ENCODE assay signal across 27 cellular contexts in genomic region chr10:127863231-127863825, GRCh38. TPM values are rescaled to one million over a fixed set of nuclear protein-coding genes. Genes with fewer than 3 reads are reported as not detected.
DNase-seq lines count a peak whose midpoint lies in the region; ATAC-seq, FAIRE-seq and TF ChIP-seq lines count a peak whose summit lies in the region.
"Had no signal": no experiment of that assay in that cellular context is flagged by ENCODE, and none has a peak within 500 bp of the region (broad histone marks: within the 10 kb centered on the region; RNA-seq: fewer than 3 reads in every experiment).

No MANE protein-coding gene starts in this region.

- TF ChIP-seq CTCF in HepG2 (CRISPR knock-in tag; IDR thresholded peaks at IDR 0.05) (no peak), right lobe of liver (IDR thresholded peaks at IDR 0.05) (no peak), type B pancreatic cell (conservative IDR thresholded peaks at IDR 0.05) (no peak)

- no peak for TF ChIP-seq POLR2A in HepG2 (IDR thresholded peaks at IDR 0.05; ENCODE audit: insufficient read depth in 1 of 2, low read depth in 2 of 2, low read length in 2 of 2)
- no peak for TF ChIP-seq POLR2A in right lobe of liver (IDR thresholded peaks at IDR 0.05)

- TF ChIP-seq EP300 in HepG2 (IDR thresholded peaks at IDR 0.05; ENCODE audit: low read depth in 2 of 2, low read length in 2 of 2), result no peak
- no peak for TF ChIP-seq EP300 in HepG2 (CRISPR knock-in tag; IDR thresholded peaks at IDR 0.05; ENCODE audit: borderline replicate concordance)

- H2AFZ ChIP-seq in HepG2 (ENCODE audit: low read length), result no peak overlapping the region

- H3K36me3 Mint-ChIP-seq in activated T-helper 17 cell treated with anti-CD3 and anti-CD28 coated beads, Interleukin-2, amount 50 U/mL, for 72 hours (ENCODE audit: low read depth), result no peaks in the 10 kb centered on the region
- peaks cover 7% of the 10 kb centered on the region for H3K36me3 Mint-ChIP-seq in type B pancreatic cell
- H3K36me3 Mint-ChIP-seq: activated CD4-positive, alpha-beta memory T cell treated with anti-CD3 and anti-CD28 coated beads for 36 hours had no signal

- H3K9me3 ChIP-seq in HepG2 (ENCODE audit: low read length) (peaks cover 26% of the 10 kb centered on the region), right lobe of liver (no peaks in the 10 kb centered on the region)
- H3K9me3 ChIP-seq: BE2C, MG63, psoas muscle, transverse colon had no signal

- H3K36me3 ChIP-seq in HepG2 (replicated peaks in 1 of 2; ENCODE audit: control insufficient read depth in 1 of 2, insufficient read depth in 2 of 2, low read length in 2 of 2) (no peaks in the 10 kb centered on the region), right lobe of liver (no peaks in the 10 kb centered on the region)
- H3K36me3 ChIP-seq: BE2C, MG63, transverse colon had no signal

- H3K27me3 ChIP-seq in HepG2 (ENCODE audit: control insufficient read depth in 1 of 2, insufficient read depth in 2 of 2, low read length in 2 of 2) (no peaks in the 10 kb centered on the region), right lobe of liver (no peaks in the 10 kb centered on the region)
- H3K27me3 ChIP-seq: BE2C, MG63, transverse colon had no signal

- POLR2A ChIA-PET in HepG2 (lab: Yijun Ruan, JAX), result no interaction called here

- intact Hi-C loops in HepG2 (cut with micrococcal nuclease; ENCODE audit: unreplicated experiment), result no loop called here
- intact Hi-C loops in right lobe of liver (cut with DNase I), result no loop called here

- CTCF ChIA-PET in HepG2 (lab: Yijun Ruan, JAX; ENCODE audit: low intra/inter-chr PET ratio, low total read pairs), result no interaction called here

- no peak overlapping the region for H3K4me2 ChIP-seq in HepG2 (ENCODE audit: low read depth, low read length)

- no peak for TF ChIP-seq RAD21 in HepG2 (CRISPR knock-in tag; IDR thresholded peaks at IDR 0.05)

- H4K20me1 ChIP-seq in HepG2 (ENCODE audit: insufficient read depth, low read length), result no peaks in the 10 kb centered on the region

- peaks cover 10% of the 10 kb centered on the region for H3K9me3 Mint-ChIP-seq in activated T-helper 17 cell treated with anti-CD3 and anti-CD28 coated beads, Interleukin-2, amount 50 U/mL, for 72 hours
- H3K9me3 Mint-ChIP-seq in type B pancreatic cell, result peaks cover 18% of the 10 kb centered on the region

- H3K4me1 Mint-ChIP-seq in activated T-helper 17 cell treated with anti-CD3 and anti-CD28 coated beads, Interleukin-2, amount 50 U/mL, for 72 hours, result no peaks in the 10 kb centered on the region
- H3K4me1 Mint-ChIP-seq in type B pancreatic cell (ENCODE audit: unreplicated experiment), result no peaks in the 10 kb centered on the region
- H3K4me1 Mint-ChIP-seq: CD8-positive, alpha-beta memory T cell; memory B cell had no signal

- H3K4me3 ChIP-seq in HepG2 (replicated peaks in 1 of 3; ENCODE audit: insufficient read depth in 1 of 3, low read depth in 2 of 3, low read length in 3 of 3) (no peak overlapping the region), right lobe of liver (no peak overlapping the region)
- H3K4me3 ChIP-seq: MG63, psoas muscle, transverse colon had no signal

- peak overlapping the region; percentile 0 for H3K27ac Mint-ChIP-seq in activated T-helper 17 cell treated with anti-CD3 and anti-CD28 coated beads, Interleukin-2, amount 50 U/mL, for 72 hours
- peak overlapping the region; percentile 11 for H3K27ac Mint-ChIP-seq in type B pancreatic cell
- H3K27ac Mint-ChIP-seq: activated CD4-positive, alpha-beta memory T cell treated with anti-CD3 and anti-CD28 coated beads for 36 hours; CD8-positive, alpha-beta memory T cell; memory B cell had no signal

- in situ Hi-C loops in HepG2 (cut with HindIII; ENCODE audit: extremely low pct_ligation_motif_present, low pct_unique_long_range_greater_than_20kb), result loop anchor here (25.0 kb wide), 1 partner anchor 626 kb away; no protein-coding TSS in a partner anchor

- no peak overlapping the region for H3K4me3 Mint-ChIP-seq in activated T-helper 17 cell treated with anti-CD3 and anti-CD28 coated beads, Interleukin-2, amount 50 U/mL, for 72 hours
- no peak overlapping the region for H3K4me3 Mint-ChIP-seq in type B pancreatic cell
- H3K4me3 Mint-ChIP-seq: activated CD4-positive, alpha-beta memory T cell treated with anti-CD3 and anti-CD28 coated beads for 36 hours; CD8-positive, alpha-beta memory T cell; memory B cell had no signal

- H3K27me3 Mint-ChIP-seq in activated T-helper 17 cell treated with anti-CD3 and anti-CD28 coated beads, Interleukin-2, amount 50 U/mL, for 72 hours, result peaks cover 11% of the 10 kb centered on the region
- H3K27me3 Mint-ChIP-seq in type B pancreatic cell, result peaks cover 9% of the 10 kb centered on the region

- H3K79me2 ChIP-seq in HepG2 (ENCODE audit: insufficient read depth, low read length), result no peaks in the 10 kb centered on the region

- H3K4me1 ChIP-seq in HepG2 (ENCODE audit: insufficient read depth, low read length), result peaks cover 22% of the 10 kb centered on the region
- H3K4me1 ChIP-seq in right lobe of liver, result peaks cover 0 to 12% (median 2%) of the 10 kb centered on the region in 4 donors
- H3K4me1 ChIP-seq: BE2C, psoas muscle, transverse colon had no signal

- H3K9ac ChIP-seq in HepG2 (ENCODE audit: insufficient read depth, low read depth, low read length), result no peak overlapping the region

- DNase-seq in HepG2 (ENCODE audit: low spot score), result no peak
- DNase-seq in right lobe of liver, result no peak
- peak; percentile 79 for DNase-seq in islet precursor cell
- DNase-seq in type B pancreatic cell (ENCODE audit: extremely low spot score, unreplicated experiment), result no peak
- DNase-seq in AG08395 (ENCODE audit: low spot score), result no peak
- DNase-seq in NAMALWA (ENCODE audit: low spot score), result no peak
- DNase-seq in NCI-H2107 treated with DMSO at 0.1 percent for 48 hours (lab: John Stamatoyannopoulos, UW; ENCODE audit: unreplicated experiment), result no peak
- DNase-seq: activated CD4-positive, alpha-beta memory T cell treated with anti-CD3 and anti-CD28 coated beads for 36 hours; BE2C; CD8-positive, alpha-beta memory T cell; DMS53; effector CD4-positive, alpha-beta T cell; GDM1; MG63; NCI-H2029; NCI-H526; nucleus accumbens; psoas muscle; RPMI8226; T-helper 1 cell; transverse colon had no signal

- ATAC-seq in HepG2, result no peak
- no peak for ATAC-seq in right lobe of liver
- no peak for ATAC-seq in activated T-helper 17 cell treated with anti-CD3 and anti-CD28 coated beads, Interleukin-2, amount 50 U/mL, for 72 hours (replicated peaks)
- ATAC-seq: activated CD4-positive, CD25-positive, alpha-beta regulatory T cell treated with anti-CD3 and anti-CD28 coated beads, Interleukin-2, amount 50 U/mL, for 24 hours; psoas muscle had no signal

- no peak overlapping the region for H3K27ac ChIP-seq in HepG2 (ENCODE audit: extremely low read length, insufficient read depth, low read length)
- no peak overlapping the region for H3K27ac ChIP-seq in right lobe of liver
- H3K27ac ChIP-seq: epithelial cell of prostate, psoas muscle, transverse colon had no signal

- no TSS peak for BruUV-seq in HepG2 (replicated peaks; lab: Mats Ljungman, UMichigan)

- WGBS in HepG2 (ENCODE audit: low lambda C conversion rate), result 29% methylated on average over 6 of the region's 6 CpGs
- WGBS in right lobe of liver (ENCODE audit: insufficient coverage, low coverage, low lambda C conversion rate, missing lambda C conversion rate), result 88% methylated on average over 3 of the region's 6 CpGs

- FAIRE-seq in HepG2 (lab: Jason Lieb, UNC), result no peak

RNA-seq across cellular contexts. Expression of gene CLRN3, which starts 29.4 kb away (rescaled TPM):
- total RNA-seq in HepG2 (2016; rRNA removed; fragmentation: Illumina TruSeq; extraction: Trizol) (not detected in 2 replicates), right lobe of liver (10 to 100 TPM in 5 of 6 experiments, 1 to 10 TPM in 1; 9.6 to 28.5 (median 18.1) TPM), type B pancreatic cell (ENCODE audit: low replicate concordance) (2.2 and 6.6 TPM in 2 replicates)
- not detected in 2 replicates for total RNA-seq in HepG2 (2016; cell fraction: cytosol; rRNA removed; fragmentation: Illumina TruSeq; extraction: Trizol; ENCODE audit: low read depth)
- total RNA-seq in HepG2 (2016; cell fraction: insoluble cytoplasmic fraction; rRNA removed; fragmentation: Illumina TruSeq; extraction: Trizol), result not detected in 2 replicates
- total RNA-seq in HepG2 (2016; cell fraction: membrane; rRNA removed; fragmentation: Illumina TruSeq; extraction: Trizol), result not detected in 2 replicates
- not detected in 2 replicates for total RNA-seq in HepG2 (2016; cell fraction: nucleus; rRNA removed; fragmentation: Illumina TruSeq; extraction: Trizol)
- not detected in 2 replicates for polyA plus RNA-seq in HepG2 (2011; rRNA removed)
- not detected in 2 replicates for polyA plus RNA-seq in HepG2 (2011; cell fraction: cytosol; rRNA removed)
- polyA plus RNA-seq in HepG2 (2011; cell fraction: nucleus; rRNA removed), result not detected in 2 replicates
- polyA plus RNA-seq in HepG2 (2012), result not detected in 2 replicates
- not detected in 2 replicates for polyA plus RNA-seq in HepG2 (2016; cell fraction: cytosol; fragmentation: Illumina TruSeq; extraction: Trizol; ENCODE audit: low read depth)
- not detected in 2 replicates for polyA plus RNA-seq in HepG2 (2016; cell fraction: insoluble cytoplasmic fraction; fragmentation: Illumina TruSeq; extraction: Trizol; ENCODE audit: low read depth)
- not detected in 2 replicates for polyA plus RNA-seq in HepG2 (2016; cell fraction: membrane; fragmentation: Illumina TruSeq; extraction: Trizol; ENCODE audit: low read depth)
- not detected in 2 replicates for polyA plus RNA-seq in HepG2 (2016; cell fraction: nucleus; fragmentation: Illumina TruSeq; extraction: Trizol; ENCODE audit: insufficient read depth, low read depth)
- polyA minus RNA-seq in HepG2 (2011; rRNA and poly(A)+ RNA removed; ENCODE audit: low replicate concordance), result not detected in 2 replicates
- not detected in 2 replicates for polyA minus RNA-seq in HepG2 (2011; cell fraction: cytosol; rRNA and poly(A)+ RNA removed)
- polyA minus RNA-seq in HepG2 (2011; cell fraction: nucleus; rRNA and poly(A)+ RNA removed), result not detected in 2 replicates
- total RNA-seq in activated T-helper 17 cell treated with anti-CD3 and anti-CD28 coated beads, Interleukin-2, amount 50 U/mL, for 72 hours, result not detected
- total RNA-seq: A673; activated CD4-positive, alpha-beta memory T cell treated with anti-CD3 and anti-CD28 coated beads for 36 hours; CD8-positive, alpha-beta memory T cell; psoas muscle; SK-MEL-5 had no signal
- polyA plus RNA-seq: CD8-positive, alpha-beta memory T cell had no signal

RNA-seq across cellular contexts. Expression of gene PTPRE, which starts 43.6 kb away (rescaled TPM):
- total RNA-seq in HepG2 (2016; rRNA removed; fragmentation: Illumina TruSeq; extraction: Trizol) (0.02 TPM in 1 of 2 replicates, not detected in the other), right lobe of liver (1 to 10 TPM; 2.3 to 9.2 (median 2.7) TPM), type B pancreatic cell (ENCODE audit: low replicate concordance) (2.5 and 3.6 TPM in 2 replicates)
- total RNA-seq in HepG2 (2016; cell fraction: cytosol; rRNA removed; fragmentation: Illumina TruSeq; extraction: Trizol; ENCODE audit: low read depth), result not detected in 2 replicates
- not detected in 2 replicates for total RNA-seq in HepG2 (2016; cell fraction: insoluble cytoplasmic fraction; rRNA removed; fragmentation: Illumina TruSeq; extraction: Trizol)
- not detected in 2 replicates for total RNA-seq in HepG2 (2016; cell fraction: membrane; rRNA removed; fragmentation: Illumina TruSeq; extraction: Trizol)
- 0.09 TPM in 1 of 2 replicates, not detected in the other for total RNA-seq in HepG2 (2016; cell fraction: nucleus; rRNA removed; fragmentation: Illumina TruSeq; extraction: Trizol)
- polyA plus RNA-seq in HepG2 (2011; rRNA removed), result 0.01 and 0.04 TPM in 2 replicates
- polyA plus RNA-seq in HepG2 (2011; cell fraction: cytosol; rRNA removed), result not detected in 2 replicates
- 0.19 TPM in 1 of 2 replicates, not detected in the other for polyA plus RNA-seq in HepG2 (2011; cell fraction: nucleus; rRNA removed)
- polyA plus RNA-seq in HepG2 (2012), result not detected in 2 replicates
- polyA plus RNA-seq in HepG2 (2016; cell fraction: cytosol; fragmentation: Illumina TruSeq; extraction: Trizol; ENCODE audit: low read depth), result not detected in 2 replicates
- not detected in 2 replicates for polyA plus RNA-seq in HepG2 (2016; cell fraction: insoluble cytoplasmic fraction; fragmentation: Illumina TruSeq; extraction: Trizol; ENCODE audit: low read depth)
- polyA plus RNA-seq in HepG2 (2016; cell fraction: membrane; fragmentation: Illumina TruSeq; extraction: Trizol; ENCODE audit: low read depth), result not detected in 2 replicates
- not detected in 2 replicates for polyA plus RNA-seq in HepG2 (2016; cell fraction: nucleus; fragmentation: Illumina TruSeq; extraction: Trizol; ENCODE audit: insufficient read depth, low read depth)
- polyA minus RNA-seq in HepG2 (2011; rRNA and poly(A)+ RNA removed; ENCODE audit: low replicate concordance), result 0.04 and 4.6 TPM in 2 replicates
- not detected in 2 replicates for polyA minus RNA-seq in HepG2 (2011; cell fraction: cytosol; rRNA and poly(A)+ RNA removed)
- not detected in 2 replicates for polyA minus RNA-seq in HepG2 (2011; cell fraction: nucleus; rRNA and poly(A)+ RNA removed)
- 10 to 100 TPM; 32.7 to 54.1 TPM for total RNA-seq in activated T-helper 17 cell treated with anti-CD3 and anti-CD28 coated beads, Interleukin-2, amount 50 U/mL, for 72 hours
